Comparison of ENCODE assay signal across 8 cellular contexts in the genomic region with DNA sequence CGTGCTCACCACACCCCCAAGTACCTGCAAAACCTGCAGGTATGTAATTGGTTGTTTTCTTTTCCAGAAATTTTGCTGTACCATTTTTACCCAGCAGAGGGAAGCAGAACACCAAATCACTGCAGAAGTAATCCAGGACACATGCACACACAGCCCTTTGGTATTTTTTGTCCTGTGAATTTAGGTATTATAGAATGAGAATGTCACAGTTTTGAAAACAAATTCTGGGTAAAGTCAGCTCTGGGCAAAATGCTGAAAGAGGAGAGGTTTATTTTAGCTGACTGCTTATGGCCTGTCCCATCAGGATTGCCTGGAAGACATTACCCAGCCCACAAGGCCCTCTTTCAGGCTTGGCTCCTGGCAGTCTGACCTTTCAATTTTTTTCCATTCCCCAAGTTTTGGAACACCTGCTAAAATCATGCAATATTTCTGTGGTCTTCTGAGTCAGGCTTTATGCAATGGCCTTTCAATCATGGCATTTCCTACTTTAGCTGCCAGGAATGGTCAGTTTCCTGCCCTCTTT. TPM values are rescaled to one million over a fixed set of nuclear protein-coding genes. Genes with fewer than 3 reads are reported as not detected.
DNase-seq lines count a peak whose midpoint lies in the region; ATAC-seq and TF ChIP-seq lines count a peak whose summit lies in the region.

No MANE protein-coding gene starts in this region.

- TF ChIP-seq EP300 in esophagus muscularis mucosa (IDR thresholded peaks at IDR 0.05) = no peak

- H3K36me3 ChIP-seq in ACC112 (ENCODE audit: insufficient read depth, low read length) (no peaks in the 10 kb centered on the region), esophagus muscularis mucosa (no peaks in the 10 kb centered on the region)

- H3K27ac ChIP-seq in ACC112 (ENCODE audit: low read depth, low read length) (peak overlapping the region; percentile 83), esophagus muscularis mucosa (replicated peaks in 1 of 4) (peak overlapping the region in 1 of 4 donors; percentile 7)

- intact Hi-C loops in esophagus muscularis mucosa (cut with DNase I) = loop anchor here (1.0 to 5.0 kb wide), 4 partner anchors 101 to 247 kb away; a partner anchor contains a TSS

- TF ChIP-seq CTCF in NB4 (IDR thresholded peaks at IDR 0.05; ENCODE audit: low read depth, low read length) = peak; percentile 75
- TF ChIP-seq CTCF in esophagus muscularis mucosa (IDR thresholded peaks at IDR 0.05) = peak; percentile 74 to 85 (median 85)
- TF ChIP-seq CTCF in nephron (IDR thresholded peaks at IDR 0.05; ENCODE audit: unreplicated experiment in 3 of 3) = peak; percentile 73 to 84 (median 82)

- no peaks in the 10 kb centered on the region for H3K9me3 ChIP-seq in esophagus muscularis mucosa

- DNase-seq in ELR (ENCODE audit: low read depth) (peak; percentile 75), NB4 (ENCODE audit: low read depth) (peak; percentile 69), SK-N-DZ (ENCODE audit: low spot score) (peak; percentile 67), esophagus muscularis mucosa (ENCODE audit: extremely low spot score) (no peak), occipital lobe (lab: John Stamatoyannopoulos, UW) (no peak)

- no peak for TF ChIP-seq POLR2A in NB4 (IDR thresholded peaks at IDR 0.05; ENCODE audit: extremely low read depth, insufficient read length)
- TF ChIP-seq POLR2A in esophagus muscularis mucosa (IDR thresholded peaks at IDR 0.05; ENCODE audit: low read depth) = no peak

- peaks cover 19% of the 10 kb centered on the region for H3K4me1 Mint-ChIP-seq in nephron

- no peaks in the 10 kb centered on the region for H3K36me3 Mint-ChIP-seq in nephron (ENCODE audit: low read depth)

- H3K27me3 ChIP-seq in ACC112 (ENCODE audit: insufficient read depth, low read length) (no peaks in the 10 kb centered on the region), esophagus muscularis mucosa (peaks cover 0 to 4% (median 0%) of the 10 kb centered on the region in 4 donors)

- H3K4me3 ChIP-seq in ACC112 (ENCODE audit: low read depth, low read length) (no peak overlapping the region), NB4 (ENCODE audit: low read depth, low read length) (no peak overlapping the region), esophagus muscularis mucosa (no peak overlapping the region)

- H3K27ac Mint-ChIP-seq in nephron = peak overlapping the region in 2 of 3 experiments; percentile 13 to 30

- H3K9me3 Mint-ChIP-seq in nephron = no peaks in the 10 kb centered on the region

- H2AFZ ChIP-seq in ACC112 (ENCODE audit: low read length, unreplicated experiment) = no peak overlapping the region

- peaks cover 23% of the 10 kb centered on the region for H3K79me2 ChIP-seq in ACC112 (ENCODE audit: control insufficient read depth, insufficient read depth, low read length, unreplicated experiment)

- WGBS in esophagus muscularis mucosa = 0% methylated on average over 1 of the region's 1 CpG

- no peak for ATAC-seq in GM19455 (IDR thresholded peaks at IDR 0.05; ENCODE audit: unreplicated experiment)

- H3K4me1 ChIP-seq in ACC112 (ENCODE audit: control insufficient read depth, insufficient read depth, low read length, unreplicated experiment) (peaks cover 49% of the 10 kb centered on the region), esophagus muscularis mucosa (peaks cover 22 to 36% (median 28%) of the 10 kb centered on the region in 4 donors)

- H3K27me3 Mint-ChIP-seq in nephron (ENCODE audit: low read depth) = no peaks in the 10 kb centered on the region

- peak overlapping the region in 2 of 3 experiments; percentile 24 to 39 for H3K4me3 Mint-ChIP-seq in nephron

RNA-seq across cellular contexts. Expression of a gene that starts 3.5 kb away (rescaled TPM):
- 18.0 and 22.3 TPM in 2 replicates for polyA plus RNA-seq in SK-N-DZ (2014; cell fraction: cytosol; rRNA removed)
- 185 and 253 TPM in 2 replicates for polyA plus RNA-seq in SK-N-DZ (2014; cell fraction: nucleus; rRNA removed)
- total RNA-seq in esophagus muscularis mucosa (10 to 100 TPM in 2 of 4 donors, 1 to 10 TPM in 2; 7.5 to 21.2 (median 10.2) TPM), occipital lobe (37.0 TPM)

RNA-seq across cellular contexts. Expression of a gene that starts 54.7 kb away (rescaled TPM):
- polyA plus RNA-seq in SK-N-DZ (2014; cell fraction: cytosol; rRNA removed) = 63.1 and 66.3 TPM in 2 replicates
- polyA plus RNA-seq in SK-N-DZ (2014; cell fraction: nucleus; rRNA removed) = 14.9 and 19.3 TPM in 2 replicates
- 10 to 100 TPM; 11.1 to 32.5 (median 14.2) TPM for total RNA-seq in esophagus muscularis mucosa
- 12.8 TPM for total RNA-seq in occipital lobe

Comparison
In these comparisons a context has a peak if more than half of its experiments do, and no peak if none do; other contexts are left out.
1. DNase-seq: peak in ELR (single experiment), NB4 (single experiment) and SK-N-DZ (single experiment); none in esophagus muscularis mucosa (single experiment) and occipital lobe (single experiment).
2. Peak in every context shown above with its lines, with median percentiles within 50 percentile points of each other: CTCF ChIP-seq.